Comparison of ENCODE assay signal across 16 cellular contexts in genomic region chr4:187541666-187542065, GRCh38.
"Had no signal": no experiment of that assay in that cellular context is flagged by ENCODE, and none has a peak within 500 bp of the region (broad histone marks: within the 10 kb centered on the region; RNA-seq: fewer than 3 reads in every experiment).

No MANE protein-coding gene starts in this region.

- DNase-seq: activated CD4-positive, alpha-beta T cell treated with anti-CD3 and anti-CD28 coated beads, Interleukin-2, amount 10 ng/mL, durations not matched to agents 7 days and 5 days; activated CD4-positive, CD25-positive, alpha-beta regulatory T cell; activated CD8-positive, alpha-beta memory T cell treated with anti-CD3 and anti-CD28 coated beads for 24 hours; activated naive CD8-positive, alpha-beta T cell treated with anti-CD3 and anti-CD28 coated beads, Interleukin-2, amount 10 ng/mL, durations not matched to agents 7 days and 5 days; anterior cingulate cortex; cortex of kidney; effector CD4-positive, alpha-beta T cell; gastrocnemius medialis; heart right ventricle; naive thymus-derived CD8-positive, alpha-beta T cell; pancreas; stimulated activated CD4-positive, alpha-beta T cell treated with anti-CD3 and anti-CD28 coated beads, Interleukin-1b, Interleukin-23, amount 100 ng/mL, for 48 hours; stomach had no signal

- H3K4me1 ChIP-seq: gastrocnemius medialis, heart right ventricle, pancreas, stomach had no signal

- ATAC-seq: gastrocnemius medialis; heart right ventricle; naive thymus-derived CD8-positive, alpha-beta T cell; pancreas; sciatic nerve had no signal

- H3K9me3 ChIP-seq: gastrocnemius medialis, pancreas, stomach, thoracic aorta had no signal

- H3K27me3 ChIP-seq: gastrocnemius medialis, heart right ventricle, pancreas, stomach had no signal

- H3K36me3 ChIP-seq: gastrocnemius medialis, heart right ventricle, pancreas, stomach, thoracic aorta had no signal

- H3K27ac ChIP-seq: gastrocnemius medialis, heart right ventricle, pancreas, stomach, thoracic aorta had no signal

- H3K4me3 ChIP-seq: gastrocnemius medialis, heart right ventricle, lung, pancreas, stomach, thoracic aorta had no signal
